12 cellular contexts compared by ENCODE assay signal in the genomic region with DNA sequence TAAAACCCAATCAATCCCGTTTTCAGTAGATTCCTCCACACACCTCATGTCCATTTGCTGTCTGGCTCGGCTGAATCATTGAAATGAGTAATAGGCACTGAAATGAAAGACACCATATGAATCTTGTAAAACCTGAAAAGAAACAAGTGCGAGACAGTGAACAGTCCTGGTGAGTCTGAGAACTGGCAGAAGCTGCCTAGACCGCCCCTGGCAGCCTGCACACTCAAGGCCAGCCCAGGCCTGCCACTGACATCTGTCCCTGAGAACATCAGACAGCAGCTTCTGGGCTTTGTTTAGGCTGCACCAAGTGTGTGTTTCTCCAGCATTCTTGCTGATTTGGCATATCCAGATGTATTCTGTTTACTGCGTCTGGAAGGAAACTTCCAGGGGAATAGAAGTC. TPM values are rescaled to one million over a fixed set of nuclear protein-coding genes. Genes with fewer than 3 reads are reported as not detected.
DNase-seq lines count a peak whose midpoint lies in the region; ATAC-seq and TF ChIP-seq lines count a peak whose summit lies in the region.
"Had no signal": no experiment of that assay in that cellular context is flagged by ENCODE, and none has a peak within 500 bp of the region (broad histone marks: within the 10 kb centered on the region; RNA-seq: fewer than 3 reads in every experiment).

No MANE protein-coding gene starts in this region.

- ATAC-seq in GM18870 (IDR thresholded peaks at IDR 0.05; ENCODE audit: unreplicated experiment) (no peak), HG02571 (IDR thresholded peaks at IDR 0.05; ENCODE audit: unreplicated experiment) (no peak)

- peak in 1 of 2 donors; percentile 22 for TF ChIP-seq POLR2A in adrenal gland (IDR thresholded peaks at IDR 0.05)

- DNase-seq in HFFc6 = peak; percentile 89
- DNase-seq in adrenal gland = peak; percentile 60 to 89 (median 72)
- DNase-seq in hippocampal formation (lab: John Stamatoyannopoulos, UW) = peak; percentile 18 to 26
- DNase-seq in RPMI8226 = no peak
- no peak for DNase-seq in KBM-7
- DNase-seq: activated CD4-positive, alpha-beta T cell treated with anti-CD3 and anti-CD28 coated beads for 1 hour; NCI-H526 had no signal

- H3K4me3 ChIP-seq in adrenal gland (peak overlapping the region in 1 of 4 donors; percentile 23), stomach smooth muscle (ENCODE audit: low read length in 2 of 2) (no peak overlapping the region)
- H3K4me3 ChIP-seq: cardiac muscle cell, lung had no signal

- 0 out of 2 replicates have a peak, but pooled peaks cover 4% of the 10 kb centered on the region for H3K36me3 Mint-ChIP-seq in HFFc6 (ENCODE audit: low read depth)

- H3K27ac ChIP-seq in adrenal gland (peak overlapping the region; percentile 10 to 74 (median 39)), stomach smooth muscle (ENCODE audit: low read length) (peak overlapping the region; percentile 25)
- H3K27ac ChIP-seq: cardiac muscle cell had no signal

- H3K4me3 Mint-ChIP-seq in HFFc6 = peak overlapping the region; percentile 51

- 22 to 33% (median 29%) methylated on average over 5 of the region's 5 CpGs for WGBS in adrenal gland, 4 donors

- no peak for TF ChIP-seq CTCF in HFFc6 (IDR thresholded peaks at IDR 0.05)
- TF ChIP-seq CTCF in adrenal gland (IDR thresholded peaks at IDR 0.05) = no peak

- peaks cover 32% of the 10 kb centered on the region for H3K4me1 Mint-ChIP-seq in HFFc6 (ENCODE audit: low read depth)

- H3K27ac Mint-ChIP-seq in HFFc6 = peak overlapping the region; percentile 68

- H3K9ac ChIP-seq in stomach smooth muscle (ENCODE audit: low read length in 2 of 2) = no peak overlapping the region

- no peaks in the 10 kb centered on the region for H3K27me3 ChIP-seq in adrenal gland
- H3K27me3 ChIP-seq in stomach smooth muscle (ENCODE audit: control insufficient read depth in 1 of 2, insufficient read depth in 2 of 2, low read length in 2 of 2) = no peaks in the 10 kb centered on the region

- no peaks in the 10 kb centered on the region for H3K9me3 Mint-ChIP-seq in HFFc6

- H3K27me3 Mint-ChIP-seq in HFFc6 (ENCODE audit: insufficient read depth) = no peaks in the 10 kb centered on the region; the same call in 1 of the 2 replicates

- H3K9me3 ChIP-seq in adrenal gland (replicated peaks in 1 of 3) = no peaks in the 10 kb centered on the region
- no peaks in the 10 kb centered on the region for H3K9me3 ChIP-seq in stomach smooth muscle (ENCODE audit: control insufficient read depth in 2 of 2, low read length in 2 of 2)

- in situ Hi-C loops in KBM-7 (cut with MboI; ENCODE audit: low pct_unique_long_range_greater_than_20kb, low sequenced_read_pairs) = no loop called here

- H3K4me1 ChIP-seq in adrenal gland (replicated peaks in 1 of 2) (peaks cover 9 to 21% of the 10 kb centered on the region in 2 donors), stomach smooth muscle (ENCODE audit: control insufficient read depth, insufficient read depth, low read length) (no peaks in the 10 kb centered on the region)

- no peaks in the 10 kb centered on the region for H3K36me3 ChIP-seq in adrenal gland (replicated peaks in 1 of 2)
- no peaks in the 10 kb centered on the region for H3K36me3 ChIP-seq in stomach smooth muscle (ENCODE audit: control insufficient read depth in 2 of 2, insufficient read depth in 2 of 2, low read length in 2 of 2)
- H3K36me3 ChIP-seq: cardiac muscle cell had no signal

- intact Hi-C loops in adrenal gland (cut with DNase I) = no loop called here

RNA-seq across cellular contexts. Expression of gene ENDOD1, which starts 44.8 kb away (rescaled TPM):
- 10 to 100 TPM; 23.1 to 27.3 (median 25.3) TPM for total RNA-seq in HFFc6 (2021; fragmentation: NEBNext Ultra II Directional; extraction: Animal tissue kit (Norgen Biotek cat#: 25700))
- 10 to 100 TPM; 17.6 to 54.9 (median 32.8) TPM for total RNA-seq in adrenal gland
- 10 to 100 TPM in 1 of 3 donors, 1 to 10 TPM in 2; 6.1 to 33.1 (median 6.6) TPM for polyA plus RNA-seq in adrenal gland

Comparison
In these comparisons a context has a peak if more than half of its experiments do, and no peak if none do; other contexts are left out.
1. DNase-seq: peak in HFFc6 (single experiment), adrenal gland (7 of 7) and hippocampal formation (2 of 2); none in RPMI8226 (single experiment) and KBM-7 (single experiment).